ENCODE assay signal across 15 cellular contexts in genomic region chr10:119701861-119702260, GRCh38. TPM values are rescaled to one million over a fixed set of nuclear protein-coding genes. Genes with fewer than 3 reads are reported as not detected.
DNase-seq lines count a peak whose midpoint lies in the region; ATAC-seq and TF ChIP-seq lines count a peak whose summit lies in the region.
"Had no signal": no experiment of that assay in that cellular context is flagged by ENCODE, and none has a peak within 500 bp of the region (broad histone marks: within the 10 kb centered on the region; RNA-seq: fewer than 3 reads in every experiment).

No MANE protein-coding gene starts in this region.

- peak overlapping the region in 10 of 11 experiments; percentile 76 to 96 (median 88); a peak in 18 of 22 replicates for H3K27ac ChIP-seq in BLaER1 treated with 17β-estradiol and CSF1 and Interleukin-3, amounts not matched to agents 10 nM and 100 nM
- H3K27ac ChIP-seq in HEK293 (ENCODE audit: extremely low read depth, low read depth, low read length), result no peak overlapping the region
- no peak overlapping the region for H3K27ac ChIP-seq in adrenal gland
- no peak overlapping the region for H3K27ac ChIP-seq in spleen
- H3K27ac ChIP-seq: SK-N-MC had no signal

- H3K9ac ChIP-seq in BLaER1 treated with 17β-estradiol and CSF1 and Interleukin-3, amounts not matched to agents 10 nM and 100 nM, result peak overlapping the region in 1 of 11 experiments; percentile 16; a peak in 2 of 22 replicates

- intact Hi-C loops in adrenal gland (cut with DNase I), result no loop called here
- intact Hi-C loops in spleen (cut with DNase I; ENCODE audit: low total_unique reads), result no loop called here

- WGBS in adrenal gland, 4 donors, result 50 to 61% (median 53%) methylated on average over 7 of the region's 7 CpGs
- 67 to 85% (median 70%) methylated on average over 7 of the region's 7 CpGs for WGBS in spleen, 5 donors

- CTCF ChIA-PET in HEK293 (lab: Yijun Ruan, JAX), result interaction anchor here (1.2 to 1.8 kb wide), 2 partner anchors 15 to 50 kb away, joined by 4 to 9 read pairs; no protein-coding TSS in a partner anchor

- peaks cover 4% of the 10 kb centered on the region for H3K9me3 Mint-ChIP-seq in activated naive CD8-positive, alpha-beta T cell (ENCODE audit: low read depth)
- peaks cover 8% of the 10 kb centered on the region for H3K9me3 Mint-ChIP-seq in mesothelial cell of epicardium

- POLR2A ChIA-PET in HEK293 (lab: Yijun Ruan, JAX), result interaction anchor here (1.1 to 1.9 kb wide), 2 partner anchors 20 to 24 kb away, joined by 3 to 8 read pairs; partner anchors contain the start of gene INPP5F

- H3K4me1 ChIP-seq in BLaER1 treated with 17β-estradiol and CSF1 and Interleukin-3, amounts not matched to agents 10 nM and 100 nM, result peaks cover 70 to 81% (median 73%) of the 10 kb centered on the region in 10 experiments
- H3K4me1 ChIP-seq in HEK293 (ENCODE audit: control insufficient read depth, insufficient read depth, low read length) (peaks cover 2% of the 10 kb centered on the region; the same call in 1 of the 2 replicates), adrenal gland (replicated peaks in 1 of 2) (no peaks in the 10 kb centered on the region), spleen (peaks cover 0 to 74% (median 35%) of the 10 kb centered on the region in 6 donors)

- H3K4me2 ChIP-seq in BLaER1 treated with 17β-estradiol and CSF1 and Interleukin-3, amounts not matched to agents 10 nM and 100 nM, result peak overlapping the region; percentile 72 to 91 (median 77)

- peaks cover 50% of the 10 kb centered on the region for H3K4me1 Mint-ChIP-seq in activated naive CD8-positive, alpha-beta T cell (ENCODE audit: low read depth)
- peaks cover 7% of the 10 kb centered on the region for H3K4me1 Mint-ChIP-seq in mesothelial cell of epicardium

- DNase-seq in fibroblast of pulmonary artery (ENCODE audit: low read depth) (peak; percentile 38), mesothelial cell of epicardium (ENCODE audit: low spot score in 2 of 2, unreplicated experiment in 2 of 2) (no peak), adrenal gland (no peak), spleen (no peak)
- DNase-seq: cortex of kidney, KG1, left colon, NCI-H1694 treated with DMSO at 0.1 percent for 48 hours had no signal

- TF ChIP-seq POLR2A in adrenal gland (IDR thresholded peaks at IDR 0.05) (no peak), spleen (IDR thresholded peaks at IDR 0.05) (no peak)

- no peak overlapping the region for H3K4me3 Mint-ChIP-seq in activated naive CD8-positive, alpha-beta T cell
- H3K4me3 Mint-ChIP-seq in mesothelial cell of epicardium, result no peak overlapping the region
- H3K4me3 Mint-ChIP-seq: CD14-positive monocyte; natural killer cell treated with Interleukin-12 subunit alpha and Interleukin-12 subunit beta and Interleukin-15 and Interleukin-18, amount 100 ng/mL, for 72 hours had no signal

- H3K4me3 ChIP-seq in BLaER1 treated with 17β-estradiol and CSF1 and Interleukin-3, amounts not matched to agents 10 nM and 100 nM, result no peak overlapping the region
- H3K4me3 ChIP-seq in HEK293 (ENCODE audit: low read depth, low read length) (no peak overlapping the region), fibroblast of pulmonary artery (replicated peaks; ENCODE audit: low read depth, low read length) (no peak overlapping the region), adrenal gland (no peak overlapping the region), spleen (no peak overlapping the region)
- H3K4me3 ChIP-seq: SK-N-MC had no signal

- ATAC-seq in HG03378 (IDR thresholded peaks at IDR 0.05; ENCODE audit: unreplicated experiment), result no peak
- ATAC-seq: left colon had no signal

- TF ChIP-seq CTCF in HEK293 (tag by site-specific recombination; IDR thresholded peaks at IDR 0.05), result no peak
- TF ChIP-seq CTCF in fibroblast of pulmonary artery (IDR thresholded peaks at IDR 0.05; ENCODE audit: low read length, missing control alignments), result no peak
- TF ChIP-seq CTCF in mesothelial cell of epicardium (IDR thresholded peaks at IDR 0.05; ENCODE audit: unreplicated experiment), result no peak
- no peak for TF ChIP-seq CTCF in adrenal gland (IDR thresholded peaks at IDR 0.05)
- TF ChIP-seq CTCF in spleen (IDR thresholded peaks at IDR 0.05 in 8 of 11, conservative IDR thresholded peaks at IDR 0.05 in 3 of 11), result no peak

- no peaks in the 10 kb centered on the region for H3K27me3 ChIP-seq in BLaER1 treated with 17β-estradiol and CSF1 and Interleukin-3, amounts not matched to agents 10 nM and 100 nM
- H3K27me3 ChIP-seq in adrenal gland, result no peaks in the 10 kb centered on the region
- H3K27me3 ChIP-seq in spleen (replicated peaks in 1 of 7), result no peaks in the 10 kb centered on the region

- peaks cover 9 to 22% (median 11%) of the 10 kb centered on the region in 11 experiments for H3K9me3 ChIP-seq in BLaER1 treated with 17β-estradiol and CSF1 and Interleukin-3, amounts not matched to agents 10 nM and 100 nM (replicated peaks in 1 of 11)
- no peaks in the 10 kb centered on the region for H3K9me3 ChIP-seq in HEK293 (ENCODE audit: control insufficient read depth, insufficient read depth, low read depth, low read length)
- no peaks in the 10 kb centered on the region for H3K9me3 ChIP-seq in adrenal gland (replicated peaks in 1 of 3)
- peaks cover 0 to 11% (median 7%) of the 10 kb centered on the region in 8 donors for H3K9me3 ChIP-seq in spleen

- H3K36me3 Mint-ChIP-seq in activated naive CD8-positive, alpha-beta T cell, result peaks cover 16% of the 10 kb centered on the region
- H3K36me3 Mint-ChIP-seq in mesothelial cell of epicardium, result no peaks in the 10 kb centered on the region

- peak overlapping the region; percentile 95 for H3K27ac Mint-ChIP-seq in activated naive CD8-positive, alpha-beta T cell
- H3K27ac Mint-ChIP-seq in mesothelial cell of epicardium, result no peak overlapping the region
- H3K27ac Mint-ChIP-seq: natural killer cell treated with Interleukin-12 subunit alpha and Interleukin-12 subunit beta and Interleukin-15 and Interleukin-18, amount 100 ng/mL, for 72 hours had no signal

- no peaks in the 10 kb centered on the region for H4K20me1 ChIP-seq in BLaER1 treated with 17β-estradiol and CSF1 and Interleukin-3, amounts not matched to agents 10 nM and 100 nM

- H3K36me3 ChIP-seq in BLaER1 treated with 17β-estradiol and CSF1 and Interleukin-3, amounts not matched to agents 10 nM and 100 nM, result peaks cover 0 to 9% (median 0%) of the 10 kb centered on the region in 11 experiments; a peak in 2 of 22 replicates
- H3K36me3 ChIP-seq in HEK293 (ENCODE audit: control insufficient read depth in 2 of 2, insufficient read depth in 1 of 2, low read length in 2 of 2) (no peaks in the 10 kb centered on the region), adrenal gland (replicated peaks in 1 of 2) (no peaks in the 10 kb centered on the region), spleen (no peaks in the 10 kb centered on the region)

- peaks cover 1% of the 10 kb centered on the region for H3K27me3 Mint-ChIP-seq in activated naive CD8-positive, alpha-beta T cell
- no peaks in the 10 kb centered on the region for H3K27me3 Mint-ChIP-seq in mesothelial cell of epicardium (ENCODE audit: low read depth)

TF ChIP-seq in HEK293, 187 proteins besides CTCF, POLR2A, EP300 and RAD21:
- 0 out of 2 replicates have a peak, but pooled peaks have one; percentile 53 for TF ChIP-seq ZNF362 (tag by site-specific recombination; IDR thresholded peaks at IDR 0.05)
- no peak for TF ChIP-seq ZBTB21 (tag by site-specific recombination; IDR thresholded peaks at IDR 0.05)

RNA-seq across cellular contexts. Expression of gene INPP5F, which starts 24.0 kb away (rescaled TPM):
- total RNA-seq in mesothelial cell of epicardium, result 55.8 to 56.5 TPM (median 56.0 TPM) in 3 replicates
- total RNA-seq in adrenal gland, result 10 to 100 TPM in 4 of 8 donors, 1 to 10 TPM in 4; 5.1 to 19.3 (median 9.9) TPM
- polyA plus RNA-seq in adrenal gland, result 10 to 100 TPM in 2 of 3 donors, 1 to 10 TPM in 1; 7.0 to 26.4 (median 10.1) TPM
- total RNA-seq in spleen, result 10 to 100 TPM in 6 of 7 donors, 1 to 10 TPM in 1; 8.4 to 16.2 (median 12.5) TPM
- polyA plus RNA-seq in spleen, result 1 to 10 TPM; 6.0 to 6.9 (median 6.4) TPM

RNA-seq across cellular contexts. Expression of gene BAG3, which starts 50.7 kb away (rescaled TPM):
- total RNA-seq in mesothelial cell of epicardium (22.2 to 23.3 TPM (median 23.0 TPM) in 3 replicates), adrenal gland (10 to 100 TPM; 25.6 to 49.3 (median 33.7) TPM), spleen (10 to 100 TPM; 15.1 to 36.0 (median 18.3) TPM)
- polyA plus RNA-seq in adrenal gland (10 to 100 TPM; 13.5 to 48.0 (median 15.0) TPM), spleen (1 to 10 TPM; 2.1 to 7.2 (median 3.5) TPM)

Comparison
In these comparisons a context has a peak if more than half of its experiments do, and no peak if none do; other contexts are left out.
1. H3K27ac ChIP-seq: peak in BLaER1 treated with 17β-estradiol and CSF1 and Interleukin-3, amounts not matched to agents 10 nM and 100 nM (10 of 11); none in HEK293 (single experiment), adrenal gland (0 of 5) and spleen (0 of 8).